In genomic region chr3:50350527-50351317, GRCh38 we compare ENCODE assay signal across 8 cellular contexts. TPM values are rescaled to one million over a fixed set of nuclear protein-coding genes. Genes with fewer than 3 reads are reported as not detected.
DNase-seq lines count a peak whose midpoint lies in the region; ATAC-seq and TF ChIP-seq lines count a peak whose summit lies in the region.

Gene CYB561D2 (plus strand): TSS chr3:50350862. CDS start chr3:50351434, 572 bp downstream.
Gene NPRL2 (minus strand): TSS chr3:50350775. CDS start chr3:50350652, 123 bp downstream.

- intact Hi-C loops in head of caudate nucleus (cut with DNase I) (loop anchor here (1.0 kb wide), 1 partner anchor 9 kb away; the partner anchor contains the start of gene TMEM115), ovary (cut with DNase I) (loop anchor here in 2 of 4 donors (5.0 to 10.0 kb wide), 2 partner anchors 254 to 257 kb away; no protein-coding TSS in a partner anchor)

- no peaks in the 10 kb centered on the region for H3K36me3 ChIP-seq in ovary
- H3K36me3 ChIP-seq in thymus (ENCODE audit: control insufficient read depth, insufficient read depth), result peaks cover 42% of the 10 kb centered on the region

- no peak for TF ChIP-seq CTCF in GM12865 (IDR thresholded peaks at IDR 0.05; ENCODE audit: insufficient read depth, low read depth, low read length, missing control alignments)
- TF ChIP-seq CTCF in ovary (IDR thresholded peaks at IDR 0.05), result no peak

- H3K4me1 ChIP-seq in ovary (ENCODE audit: insufficient read depth) (peaks cover 11% of the 10 kb centered on the region), thymus (ENCODE audit: control insufficient read depth, insufficient read depth, low read length) (peaks cover 16% of the 10 kb centered on the region)

- H3K27me3 ChIP-seq in ovary (no peaks in the 10 kb centered on the region), thymus (ENCODE audit: control insufficient read depth, insufficient read depth) (no peaks in the 10 kb centered on the region)

- 0% methylated on average over 33 to 64 of the region's 64 CpGs for WGBS in ovary, 3 donors
- under 1% methylated on average over 64 of the region's 64 CpGs for WGBS in thymus

- H3K4me3 ChIP-seq in GM12865 (ENCODE audit: low read depth, low read length) (peak within 1 kb of the TSS; percentile 75), ovary (peak within 1 kb of the TSS; percentile 75), thymus (ENCODE audit: low read length) (peak within 1 kb of the TSS; percentile 66)

- no peak for TF ChIP-seq EP300 in ovary (IDR thresholded peaks at IDR 0.05)

- H3K27ac ChIP-seq in ovary, result peak within 1 kb of the TSS; percentile 77 to 87
- peak within 1 kb of the TSS; percentile 98 for H3K27ac ChIP-seq in thymus (ENCODE audit: low read depth)

- no peaks in the 10 kb centered on the region for H3K9me3 ChIP-seq in ovary
- no peaks in the 10 kb centered on the region for H3K9me3 ChIP-seq in thymus (ENCODE audit: control insufficient read depth)

- DNase-seq in GM12865 (ENCODE audit: low read depth) (peak; percentile 97), NCI-H1417 treated with DMSO at 0.1 percent for 48 hours (lab: John Stamatoyannopoulos, UW) (peak; percentile 57), SW 1271 (lab: John Stamatoyannopoulos, UW) (peak; percentile 71 to 87), head of caudate nucleus (peak; percentile 97 to 100 (median 99)), ovary (peak; percentile 94 to 95 (median 94))
- peak; percentile 99 for DNase-seq in activated naive CD8-positive, alpha-beta T cell treated with anti-CD3 and anti-CD28 coated beads, Interleukin-2, amount 50 U/mL, for 16 hours (ENCODE audit: low read depth, low spot score)

- ATAC-seq in HG02759 (IDR thresholded peaks at IDR 0.05; ENCODE audit: unreplicated experiment), result peak; percentile 88

- peak; percentile 65 for TF ChIP-seq POLR2A in ovary (IDR thresholded peaks at IDR 0.05)

RNA-seq across cellular contexts. Expression of gene CYB561D2, which starts in this region (rescaled TPM):
- 10 to 100 TPM in 3 of 7 donors, 1 to 10 TPM in 4; 8.0 to 17.1 (median 9.6) TPM for total RNA-seq in ovary
- polyA plus RNA-seq in ovary (10 to 100 TPM in 1 of 2 donors, 1 to 10 TPM in 1; 4.5 to 10.8 TPM), thymus (28.5 TPM)

RNA-seq across cellular contexts. Expression of gene NPRL2, which starts in this region (rescaled TPM):
- total RNA-seq in ovary, result 10 to 100 TPM; 19.4 to 26.3 (median 22.4) TPM
- polyA plus RNA-seq in ovary (10 to 100 TPM; 21.8 to 21.9 TPM), thymus (24.5 TPM)

Comparison
In these comparisons a context has a peak if more than half of its experiments do, and no peak if none do; other contexts are left out.
1. Peak in every context shown above with its lines: DNase-seq, ATAC-seq, H3K4me3 ChIP-seq and H3K27ac ChIP-seq.